ENCODE assay signal across 8 cellular contexts in the genomic region with DNA sequence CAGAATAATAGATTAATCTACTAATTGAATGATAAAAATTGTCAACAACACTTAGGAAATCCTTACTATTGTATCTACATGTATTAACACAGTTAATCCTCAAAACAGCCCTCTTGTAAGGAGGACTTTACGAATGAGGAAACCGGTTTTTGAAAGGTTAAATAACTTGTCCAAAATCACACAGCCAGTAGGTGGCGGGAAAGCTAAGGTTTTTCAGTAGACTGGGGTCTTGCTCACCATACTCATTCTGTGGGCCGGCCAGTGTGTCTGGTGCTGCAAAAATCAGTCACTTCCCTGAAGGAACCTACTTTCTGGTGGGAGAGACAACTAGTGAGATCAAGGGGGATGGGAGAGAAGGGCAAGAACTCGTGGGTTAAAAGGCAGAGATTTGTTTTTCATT. TPM values are rescaled to one million over a fixed set of nuclear protein-coding genes. Genes with fewer than 3 reads are reported as not detected.
DNase-seq lines count a peak whose midpoint lies in the region; ATAC-seq, FAIRE-seq and TF ChIP-seq lines count a peak whose summit lies in the region.

No MANE protein-coding gene starts in this region.

- no peaks in the 10 kb centered on the region for H3K9me3 Mint-ChIP-seq in astrocyte (ENCODE audit: unreplicated experiment)

- peaks cover 8% of the 10 kb centered on the region for H3K79me2 ChIP-seq in astrocyte (ENCODE audit: insufficient read depth, low read length)

- no peak overlapping the region for H2AFZ ChIP-seq in astrocyte (ENCODE audit: low read depth, low read length)

- DNase-seq in NCI-H1694 (lab: John Stamatoyannopoulos, UW), result peak; percentile 19
- DNase-seq in NCI-H1694 treated with DMSO at 0.1 percent for 48 hours (lab: John Stamatoyannopoulos, UW), result no peak
- peak; percentile 31 for DNase-seq in astrocyte (ENCODE audit: low read depth)

- H3K27ac ChIP-seq in astrocyte (ENCODE audit: low read depth, low read length) (no peak overlapping the region), mesodermal cell (ENCODE audit: low read depth, low read length, severe bottlenecking) (peak overlapping the region; percentile 71)

- no peak for ATAC-seq in GM21786 (IDR thresholded peaks at IDR 0.05; ENCODE audit: unreplicated experiment)
- no peak for ATAC-seq in GM18505 (IDR thresholded peaks at IDR 0.05; ENCODE audit: unreplicated experiment)
- ATAC-seq in HG02884 (IDR thresholded peaks at IDR 0.05; ENCODE audit: unreplicated experiment), result no peak

- H4K20me1 ChIP-seq in astrocyte (ENCODE audit: insufficient read depth, low read length), result no peaks in the 10 kb centered on the region

- TF ChIP-seq POLR2A in GM18505 (IDR thresholded peaks at IDR 0.05; ENCODE audit: borderline replicate concordance, extremely low read depth, insufficient read depth, insufficient read length), result no peak

- no peak overlapping the region for H3K27ac Mint-ChIP-seq in astrocyte (ENCODE audit: unreplicated experiment)

- H3K9ac ChIP-seq in astrocyte (ENCODE audit: low read length), result no peak overlapping the region

- H3K36me3 ChIP-seq in astrocyte (ENCODE audit: insufficient read depth, low read length) (peaks cover under 1% of the 10 kb centered on the region), mesodermal cell (ENCODE audit: control insufficient read depth, insufficient read depth, low read length) (peaks cover 11% of the 10 kb centered on the region)

- no peak overlapping the region for H3K4me2 ChIP-seq in astrocyte (ENCODE audit: low read length)

- WGBS in mesodermal cell (ENCODE audit: insufficient coverage in 2 of 2), 2 experiments, result 25 to 38% methylated on average over 2 of the region's 5 CpGs

- H3K9me3 ChIP-seq in astrocyte (ENCODE audit: insufficient read depth, low read depth, low read length) (no peaks in the 10 kb centered on the region), mesodermal cell (ENCODE audit: control insufficient read depth, low read length) (no peaks in the 10 kb centered on the region)

- H3K4me1 ChIP-seq in astrocyte (ENCODE audit: insufficient read depth, low read length) (peaks cover 10% of the 10 kb centered on the region), mesodermal cell (ENCODE audit: control insufficient read depth, insufficient read depth, low read length, poor library complexity, severe bottlenecking) (peaks cover 13% of the 10 kb centered on the region)

- no peaks in the 10 kb centered on the region for H3K27me3 ChIP-seq in astrocyte (ENCODE audit: insufficient read depth, low read length)

- peaks cover 5% of the 10 kb centered on the region for H3K36me3 Mint-ChIP-seq in astrocyte (ENCODE audit: low read depth, unreplicated experiment)

- no peak for FAIRE-seq in astrocyte (lab: Jason Lieb, UNC)

- no peak overlapping the region for H3K4me3 Mint-ChIP-seq in astrocyte (ENCODE audit: unreplicated experiment)

- no peaks in the 10 kb centered on the region for H3K27me3 Mint-ChIP-seq in astrocyte (ENCODE audit: low read depth, unreplicated experiment)

- H3K4me1 Mint-ChIP-seq in astrocyte (ENCODE audit: low read depth, unreplicated experiment), result peaks cover 19% of the 10 kb centered on the region

- no peak overlapping the region for H3K4me3 ChIP-seq in astrocyte (ENCODE audit: insufficient read depth, low read depth, low read length)
- no peak overlapping the region for H3K4me3 ChIP-seq in mesodermal cell (ENCODE audit: extremely low read depth, insufficient read depth, low read length, poor library complexity, severe bottlenecking)

- TF ChIP-seq CTCF in LNCAP (IDR thresholded peaks at IDR 0.05) (peak; percentile 27; the same call in 1 of the 2 replicates), astrocyte (IDR thresholded peaks at IDR 0.05; ENCODE audit: insufficient read depth, low read depth, low read length) (peak; percentile 51)

RNA-seq across cellular contexts. Expression of gene DCPS, which starts 3.8 kb away (rescaled TPM):
- 11.3 and 14.0 TPM in 2 replicates for total RNA-seq in astrocyte
- 19.8 TPM for polyA plus RNA-seq in mesodermal cell (2013, experiment 1 of 2)
- 18.5 TPM for polyA plus RNA-seq in mesodermal cell (2013, experiment 2 of 2)

RNA-seq across cellular contexts. Expression of gene TIRAP, which starts 24.8 kb away (rescaled TPM):
- 6.6 and 6.8 TPM in 2 replicates for total RNA-seq in astrocyte
- 5.6 TPM for polyA plus RNA-seq in mesodermal cell (2013, experiment 1 of 2)
- 5.1 TPM for polyA plus RNA-seq in mesodermal cell (2013, experiment 2 of 2)

RNA-seq across cellular contexts. Expression of gene FOXRED1, which starts 38.8 kb away (rescaled TPM):
- total RNA-seq in astrocyte, result 15.4 and 16.3 TPM in 2 replicates
- 33.9 TPM for polyA plus RNA-seq in mesodermal cell (2013, experiment 1 of 2)
- polyA plus RNA-seq in mesodermal cell (2013, experiment 2 of 2), result 30.0 TPM

RNA-seq across cellular contexts. Expression of gene SRPRA, which starts 39.0 kb away (rescaled TPM):
- 74.6 and 83.1 TPM in 2 replicates for total RNA-seq in astrocyte
- 79.0 TPM for polyA plus RNA-seq in mesodermal cell (2013, experiment 1 of 2)
- 69.9 TPM for polyA plus RNA-seq in mesodermal cell (2013, experiment 2 of 2)

RNA-seq across cellular contexts. Expression of gene ST3GAL4, which starts 47.8 kb away (rescaled TPM):
- 12.2 and 14.1 TPM in 2 replicates for total RNA-seq in astrocyte
- 20.6 TPM for polyA plus RNA-seq in mesodermal cell (2013, experiment 1 of 2)
- polyA plus RNA-seq in mesodermal cell (2013, experiment 2 of 2), result 13.5 TPM
